12 cellular contexts compared by ENCODE assay signal in genomic region chr20:41650221-41650948, GRCh38. TPM values are rescaled to one million over a fixed set of nuclear protein-coding genes. Genes with fewer than 3 reads are reported as not detected.
DNase-seq lines count a peak whose midpoint lies in the region; ATAC-seq, FAIRE-seq and TF ChIP-seq lines count a peak whose summit lies in the region.
"Had no signal": no experiment of that assay in that cellular context is flagged by ENCODE, and none has a peak within 500 bp of the region (broad histone marks: within the 10 kb centered on the region; RNA-seq: fewer than 3 reads in every experiment).

No MANE protein-coding gene starts in this region.

- H3K36me3 ChIP-seq in GM23338 (ENCODE audit: insufficient read depth) (no peaks in the 10 kb centered on the region), pancreas (no peaks in the 10 kb centered on the region)

- H3K27me3 ChIP-seq in GM23338 (ENCODE audit: insufficient read depth) (no peaks in the 10 kb centered on the region), pancreas (no peaks in the 10 kb centered on the region)

- ATAC-seq in GM23338 = peak; percentile 35
- peak; percentile 61 to 84 (median 76) for ATAC-seq in pancreas
- no peak for ATAC-seq in activated CD8-positive, alpha-beta T cell treated with anti-CD3 and anti-CD28 coated beads for 36 hours
- ATAC-seq in HG03521 (IDR thresholded peaks at IDR 0.05; ENCODE audit: unreplicated experiment) = no peak

- H3K9me2 ChIP-seq in GM23338 (ENCODE audit: insufficient read depth) = 0 out of 2 replicates have a peak, but pooled peaks cover under 1% of the 10 kb centered on the region

- H3K4me1 ChIP-seq in GM23338 (ENCODE audit: insufficient read depth) (peaks cover 23% of the 10 kb centered on the region), pancreas (peaks cover 0 to 18% (median 0%) of the 10 kb centered on the region in 3 donors)

- TF ChIP-seq CTCF in GM23338 (conservative IDR thresholded peaks at IDR 0.05; ENCODE audit: low read depth in 2 of 2) (no peak), pancreas (IDR thresholded peaks at IDR 0.05) (no peak)
- TF ChIP-seq CTCF in activated CD8-positive, alpha-beta T cell treated with anti-CD3 and anti-CD28 coated beads for 36 hours (IDR thresholded peaks at IDR 0.05) = no peak

- peaks cover 32% of the 10 kb centered on the region for H3K4me1 Mint-ChIP-seq in GM23338
- H3K4me1 Mint-ChIP-seq in activated CD8-positive, alpha-beta T cell treated with anti-CD3 and anti-CD28 coated beads for 36 hours (ENCODE audit: low read depth) = no peaks in the 10 kb centered on the region
- H3K4me1 Mint-ChIP-seq: CD4-positive, alpha-beta memory T cell had no signal

- no peaks in the 10 kb centered on the region for H3F3A ChIP-seq in GM23338 (replicated peaks; ENCODE audit: low read depth)

- H3K9me3 ChIP-seq in pancreas = no peaks in the 10 kb centered on the region

- no peak for FAIRE-seq in pancreas (lab: Jason Lieb, UNC)
- no peak for FAIRE-seq in urothelium cell line (lab: Jason Lieb, UNC)
- FAIRE-seq: endothelial cell of umbilical vein had no signal

- CTCF ChIA-PET in activated CD8-positive, alpha-beta T cell treated with anti-CD3 and anti-CD28 coated beads for 36 hours (lab: Charles Lee) = interaction anchor here (1.5 to 1.9 kb wide), 2 partner anchors 8 to 48 kb away, joined by 4 to 5 read pairs; no protein-coding TSS in a partner anchor

- H3K4me3 ChIP-seq in GM23338 = peak overlapping the region; percentile 31
- no peak overlapping the region for H3K4me3 ChIP-seq in pancreas

- H3K36me3 Mint-ChIP-seq in GM23338 (ENCODE audit: low read depth) = no peaks in the 10 kb centered on the region
- H3K36me3 Mint-ChIP-seq in activated CD8-positive, alpha-beta T cell treated with anti-CD3 and anti-CD28 coated beads for 36 hours (ENCODE audit: low read depth) = no peaks in the 10 kb centered on the region
- H3K36me3 Mint-ChIP-seq: CD4-positive, alpha-beta memory T cell had no signal

- WGBS in pancreas, 2 donors = 27 to 32% methylated on average over 1 of the region's 1 CpG

- DNase-seq in GM23338 (ENCODE audit: low spot score) (peak; percentile 27), NCI-H2081 treated with DMSO at 0.1 percent for 48 hours (lab: John Stamatoyannopoulos, UW) (peak; percentile 98), SHP77 (lab: John Stamatoyannopoulos, UW) (peak; percentile 85 to 88), pancreas (peak in 3 of 6 donors; percentile 12 to 49 (median 25)), MV-4-11 (lab: John Stamatoyannopoulos, UW) (no peak), urothelium cell line (ENCODE audit: low spot score) (no peak)
- DNase-seq in activated CD8-positive, alpha-beta T cell treated with anti-CD3 and anti-CD28 coated beads for 36 hours = no peak
- DNase-seq: activated CD8-positive, alpha-beta memory T cell treated with anti-CD3 and anti-CD28 coated beads, Interleukin-2, amount 50 U/mL, for 4 hours; CD4-positive, alpha-beta memory T cell had no signal

- H3K9me3 Mint-ChIP-seq in GM23338 = no peaks in the 10 kb centered on the region
- no peaks in the 10 kb centered on the region for H3K9me3 Mint-ChIP-seq in activated CD8-positive, alpha-beta T cell treated with anti-CD3 and anti-CD28 coated beads for 36 hours
- H3K9me3 Mint-ChIP-seq: neural crest cell had no signal

- peak overlapping the region; percentile 26; the same call in 2 of the 3 replicates for H3K4me3 Mint-ChIP-seq in GM23338
- H3K4me3 Mint-ChIP-seq in activated CD8-positive, alpha-beta T cell treated with anti-CD3 and anti-CD28 coated beads for 36 hours = no peak overlapping the region
- H3K4me3 Mint-ChIP-seq: CD4-positive, alpha-beta memory T cell; neural crest cell had no signal

- H3K27ac ChIP-seq in GM23338 (ENCODE audit: low read depth) = no peak overlapping the region
- H3K27ac ChIP-seq in pancreas = peak overlapping the region in 1 of 4 donors; percentile 22

- peak overlapping the region; percentile 81 for H3K27ac Mint-ChIP-seq in GM23338
- no peak overlapping the region for H3K27ac Mint-ChIP-seq in activated CD8-positive, alpha-beta T cell treated with anti-CD3 and anti-CD28 coated beads for 36 hours
- H3K27ac Mint-ChIP-seq: CD4-positive, alpha-beta memory T cell had no signal

- H3K79me2 ChIP-seq in GM23338 (replicated peaks; ENCODE audit: insufficient read depth) = no peaks in the 10 kb centered on the region

- no peaks in the 10 kb centered on the region for H3K27me3 Mint-ChIP-seq in GM23338 (ENCODE audit: insufficient read depth, low read depth, poor library complexity)
- H3K27me3 Mint-ChIP-seq in activated CD8-positive, alpha-beta T cell treated with anti-CD3 and anti-CD28 coated beads for 36 hours = peaks cover 5% of the 10 kb centered on the region

- POLR2A ChIA-PET in activated CD8-positive, alpha-beta T cell treated with anti-CD3 and anti-CD28 coated beads for 36 hours (lab: Charles Lee) = no interaction called here

- peak overlapping the region; percentile 73 for H3K4me2 ChIP-seq in GM23338

- intact Hi-C loops in pancreas (cut with DNase I) = no loop called here
- intact Hi-C loops in activated CD8-positive, alpha-beta T cell treated with anti-CD3 and anti-CD28 coated beads for 36 hours (cut with micrococcal nuclease) = loop anchor here (10.0 kb wide), 1 partner anchor 54 kb away; no protein-coding TSS in a partner anchor

- no peaks in the 10 kb centered on the region for H4K20me1 ChIP-seq in GM23338 (replicated peaks; ENCODE audit: insufficient read depth)

- H2AFZ ChIP-seq in GM23338 = peak overlapping the region; percentile 100

TF ChIP-seq in GM23338, 12 proteins besides CTCF, POLR2A, EP300 and RAD21:
- TF ChIP-seq EZH2phosphoT487 (IDR thresholded peaks at IDR 0.05; ENCODE audit: unreplicated experiment) (no peak), ETS1 (IDR thresholded peaks at IDR 0.05) (no peak)

RNA-seq across cellular contexts. Expression of gene CHD6, which starts 32.2 kb away (rescaled TPM):
- total RNA-seq in GM23338 (2014; rRNA removed; shearing (Covaris generic)) = 41.0 and 45.9 TPM in 2 replicates
- polyA plus RNA-seq in GM23338 (2016; fragmentation: Nextera tagmentation; extraction: Ambion mirVana) (158 and 162 TPM in 2 replicates), pancreas (10 to 100 TPM in 1 of 2 donors, 1 to 10 TPM in 1; 9.8 to 12.2 TPM)
- total RNA-seq in pancreas = 10 to 100 TPM; 14.7 to 32.6 (median 20.4) TPM
- total RNA-seq in activated CD8-positive, alpha-beta T cell treated with anti-CD3 and anti-CD28 coated beads for 36 hours = 10 to 100 TPM; 25.4 to 28.2 TPM

Comparison
In these comparisons a context has a peak if more than half of its experiments do, and no peak if none do; other contexts are left out.
1. ATAC-seq: peak in GM23338 (single experiment) and pancreas (4 of 4); none in activated CD8-positive, alpha-beta T cell treated with anti-CD3 and anti-CD28 coated beads for 36 hours (single experiment) and HG03521 (single experiment).
2. DNase-seq: peak in GM23338 (single experiment), NCI-H2081 treated with DMSO at 0.1 percent for 48 hours (single experiment) and SHP77 (2 of 2); none in MV-4-11 (single experiment), activated CD8-positive, alpha-beta T cell treated with anti-CD3 and anti-CD28 coated beads for 36 hours (single experiment) and urothelium cell line (single experiment).